In the genomic region with DNA sequence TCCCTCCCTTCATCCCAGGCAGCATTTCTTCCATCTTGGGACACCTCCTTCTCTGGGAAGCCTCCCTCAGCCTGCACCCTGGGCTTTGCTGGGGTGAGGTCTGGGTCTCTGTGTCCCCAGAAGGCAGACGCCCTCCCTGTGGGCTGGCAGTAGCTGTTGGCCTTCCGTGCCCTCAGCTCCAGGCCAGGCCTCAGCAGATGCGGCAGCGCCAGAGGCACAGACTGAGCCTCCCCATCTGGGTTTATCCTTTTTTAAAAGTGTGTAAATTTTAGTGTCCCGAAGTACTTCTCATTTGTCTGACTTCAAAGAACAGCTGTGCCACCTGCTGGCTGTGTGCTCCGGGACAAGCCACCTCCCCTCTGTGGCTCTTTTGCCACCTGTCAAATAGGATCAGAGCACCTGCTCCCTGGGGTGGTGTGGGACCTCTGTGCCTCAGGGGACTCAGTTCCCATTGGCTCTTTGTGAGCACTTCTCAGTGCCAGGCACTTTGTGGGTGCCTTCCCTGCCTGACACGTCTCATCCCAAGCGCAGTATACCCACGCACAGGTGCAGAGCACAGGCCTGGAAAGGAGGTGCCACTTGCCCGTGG, we compare ENCODE assay signal across 2 cellular contexts.
TF ChIP-seq lines count a peak whose summit lies in the region.

No MANE protein-coding gene starts in this region.

TF ChIP-seq in WTC11, 78 proteins besides CTCF, POLR2A, EP300 and RAD21 (continued from another document):
- TF ChIP-seq, protein P1, sequence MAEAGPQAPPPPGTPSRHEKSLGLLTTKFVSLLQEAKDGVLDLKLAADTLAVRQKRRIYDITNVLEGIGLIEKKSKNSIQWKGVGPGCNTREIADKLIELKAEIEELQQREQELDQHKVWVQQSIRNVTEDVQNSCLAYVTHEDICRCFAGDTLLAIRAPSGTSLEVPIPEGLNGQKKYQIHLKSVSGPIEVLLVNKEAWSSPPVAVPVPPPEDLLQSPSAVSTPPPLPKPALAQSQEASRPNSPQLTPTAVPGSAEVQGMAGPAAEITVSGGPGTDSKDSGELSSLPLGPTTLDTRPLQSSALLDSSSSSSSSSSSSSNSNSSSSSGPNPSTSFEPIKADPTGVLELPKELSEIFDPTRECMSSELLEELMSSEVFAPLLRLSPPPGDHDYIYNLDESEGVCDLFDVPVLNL (CRISPR knock-in tag; IDR thresholded peaks at IDR 0.05; ENCODE audit: borderline replicate concordance, low read depth): no peak
- TF ChIP-seq NR1H2 (CRISPR knock-in tag; IDR thresholded peaks at IDR 0.05): no peak
- no peak for TF ChIP-seq ETV6 (CRISPR knock-in tag; IDR thresholded peaks at IDR 0.05)
- no peak for TF ChIP-seq NR2C2 (CRISPR knock-in tag; IDR thresholded peaks at IDR 0.05)
- no peak for TF ChIP-seq ZNF671 (CRISPR knock-in tag; IDR thresholded peaks at IDR 0.05)
- TF ChIP-seq KAT7 (CRISPR knock-in tag; IDR thresholded peaks at IDR 0.05; ENCODE audit: borderline replicate concordance): no peak
- no peak for TF ChIP-seq ZNF263 (CRISPR knock-in tag; IDR thresholded peaks at IDR 0.05; ENCODE audit: low read depth)
- no peak for TF ChIP-seq ZNF317 (CRISPR knock-in tag; IDR thresholded peaks at IDR 0.05; ENCODE audit: borderline replicate concordance, low read depth)
- TF ChIP-seq, protein P2, sequence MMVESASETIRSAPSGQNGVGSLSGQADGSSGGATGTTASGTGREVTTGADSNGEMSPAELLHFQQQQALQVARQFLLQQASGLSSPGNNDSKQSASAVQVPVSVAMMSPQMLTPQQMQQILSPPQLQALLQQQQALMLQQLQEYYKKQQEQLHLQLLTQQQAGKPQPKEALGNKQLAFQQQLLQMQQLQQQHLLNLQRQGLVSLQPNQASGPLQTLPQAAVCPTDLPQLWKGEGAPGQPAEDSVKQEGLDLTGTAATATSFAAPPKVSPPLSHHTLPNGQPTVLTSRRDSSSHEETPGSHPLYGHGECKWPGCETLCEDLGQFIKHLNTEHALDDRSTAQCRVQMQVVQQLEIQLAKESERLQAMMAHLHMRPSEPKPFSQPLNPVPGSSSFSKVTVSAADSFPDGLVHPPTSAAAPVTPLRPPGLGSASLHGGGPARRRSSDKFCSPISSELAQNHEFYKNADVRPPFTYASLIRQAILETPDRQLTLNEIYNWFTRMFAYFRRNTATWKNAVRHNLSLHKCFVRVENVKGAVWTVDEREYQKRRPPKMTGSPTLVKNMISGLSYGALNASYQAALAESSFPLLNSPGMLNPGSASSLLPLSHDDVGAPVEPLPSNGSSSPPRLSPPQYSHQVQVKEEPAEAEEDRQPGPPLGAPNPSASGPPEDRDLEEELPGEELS (CRISPR knock-in tag; IDR thresholded peaks at IDR 0.05): no peak
- no peak for TF ChIP-seq CREB1 (CRISPR knock-in tag; IDR thresholded peaks at IDR 0.05)
- TF ChIP-seq, protein P3, sequence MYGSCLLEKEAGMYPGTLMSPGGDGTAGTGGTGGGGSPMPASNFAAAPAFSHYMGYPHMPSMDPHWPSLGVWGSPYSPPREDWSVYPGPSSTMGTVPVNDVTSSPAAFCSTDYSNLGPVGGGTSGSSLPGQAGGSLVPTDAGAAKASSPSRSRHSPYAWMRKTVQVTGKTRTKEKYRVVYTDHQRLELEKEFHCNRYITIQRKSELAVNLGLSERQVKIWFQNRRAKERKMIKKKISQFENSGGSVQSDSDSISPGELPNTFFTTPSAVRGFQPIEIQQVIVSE (CRISPR knock-in tag; IDR thresholded peaks at IDR 0.05; ENCODE audit: borderline replicate concordance): no peak
- TF ChIP-seq, protein P4, sequence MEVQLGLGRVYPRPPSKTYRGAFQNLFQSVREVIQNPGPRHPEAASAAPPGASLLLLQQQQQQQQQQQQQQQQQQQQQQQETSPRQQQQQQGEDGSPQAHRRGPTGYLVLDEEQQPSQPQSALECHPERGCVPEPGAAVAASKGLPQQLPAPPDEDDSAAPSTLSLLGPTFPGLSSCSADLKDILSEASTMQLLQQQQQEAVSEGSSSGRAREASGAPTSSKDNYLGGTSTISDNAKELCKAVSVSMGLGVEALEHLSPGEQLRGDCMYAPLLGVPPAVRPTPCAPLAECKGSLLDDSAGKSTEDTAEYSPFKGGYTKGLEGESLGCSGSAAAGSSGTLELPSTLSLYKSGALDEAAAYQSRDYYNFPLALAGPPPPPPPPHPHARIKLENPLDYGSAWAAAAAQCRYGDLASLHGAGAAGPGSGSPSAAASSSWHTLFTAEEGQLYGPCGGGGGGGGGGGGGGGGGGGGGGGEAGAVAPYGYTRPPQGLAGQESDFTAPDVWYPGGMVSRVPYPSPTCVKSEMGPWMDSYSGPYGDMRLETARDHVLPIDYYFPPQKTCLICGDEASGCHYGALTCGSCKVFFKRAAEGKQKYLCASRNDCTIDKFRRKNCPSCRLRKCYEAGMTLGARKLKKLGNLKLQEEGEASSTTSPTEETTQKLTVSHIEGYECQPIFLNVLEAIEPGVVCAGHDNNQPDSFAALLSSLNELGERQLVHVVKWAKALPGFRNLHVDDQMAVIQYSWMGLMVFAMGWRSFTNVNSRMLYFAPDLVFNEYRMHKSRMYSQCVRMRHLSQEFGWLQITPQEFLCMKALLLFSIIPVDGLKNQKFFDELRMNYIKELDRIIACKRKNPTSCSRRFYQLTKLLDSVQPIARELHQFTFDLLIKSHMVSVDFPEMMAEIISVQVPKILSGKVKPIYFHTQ (CRISPR knock-in tag; IDR thresholded peaks at IDR 0.05): no peak
- no peak for TF ChIP-seq GABPB1 (CRISPR knock-in tag; IDR thresholded peaks at IDR 0.05)
- TF ChIP-seq, protein P5, sequence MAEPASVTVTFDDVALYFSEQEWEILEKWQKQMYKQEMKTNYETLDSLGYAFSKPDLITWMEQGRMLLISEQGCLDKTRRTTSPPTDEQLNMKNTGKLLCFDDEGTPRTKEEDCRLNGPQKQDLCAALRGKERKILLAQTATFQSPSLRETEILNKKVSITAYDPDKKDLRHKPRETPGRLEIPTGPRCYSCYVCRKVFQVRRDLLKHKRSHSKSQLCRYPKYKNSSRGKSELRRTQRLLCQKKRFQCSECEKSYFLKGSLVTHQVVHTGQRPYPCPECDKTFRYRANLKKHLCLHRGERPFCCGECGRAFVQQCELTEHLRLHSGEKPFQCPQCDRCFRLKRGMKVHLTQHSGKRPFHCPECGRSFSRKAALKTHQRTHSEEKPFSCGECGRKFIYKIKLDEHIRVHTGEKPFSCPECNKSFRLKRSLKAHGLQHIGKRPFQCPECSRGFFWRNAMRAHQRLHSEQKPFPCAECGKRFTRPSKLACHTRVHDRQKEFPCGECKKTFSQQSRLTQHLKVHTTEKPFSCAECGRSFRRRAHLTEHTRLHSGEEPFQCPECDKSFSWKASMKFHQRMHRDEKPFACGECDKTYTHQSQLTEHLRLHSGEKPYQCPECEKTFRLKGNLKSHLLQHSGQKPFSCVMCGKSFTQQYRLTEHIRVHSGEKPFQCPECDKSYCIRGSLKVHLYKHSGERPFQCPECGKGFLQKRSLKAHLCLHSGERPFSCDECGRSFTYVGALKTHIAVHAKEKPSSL (CRISPR knock-in tag; conservative IDR thresholded peaks at IDR 0.05): no peak
- TF ChIP-seq, protein P6, sequence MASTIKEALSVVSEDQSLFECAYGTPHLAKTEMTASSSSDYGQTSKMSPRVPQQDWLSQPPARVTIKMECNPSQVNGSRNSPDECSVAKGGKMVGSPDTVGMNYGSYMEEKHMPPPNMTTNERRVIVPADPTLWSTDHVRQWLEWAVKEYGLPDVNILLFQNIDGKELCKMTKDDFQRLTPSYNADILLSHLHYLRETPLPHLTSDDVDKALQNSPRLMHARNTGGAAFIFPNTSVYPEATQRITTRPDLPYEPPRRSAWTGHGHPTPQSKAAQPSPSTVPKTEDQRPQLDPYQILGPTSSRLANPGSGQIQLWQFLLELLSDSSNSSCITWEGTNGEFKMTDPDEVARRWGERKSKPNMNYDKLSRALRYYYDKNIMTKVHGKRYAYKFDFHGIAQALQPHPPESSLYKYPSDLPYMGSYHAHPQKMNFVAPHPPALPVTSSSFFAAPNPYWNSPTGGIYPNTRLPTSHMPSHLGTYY (CRISPR knock-in tag; IDR thresholded peaks at IDR 0.05): no peak

TF ChIP-seq in GM23338, 12 proteins besides CTCF, POLR2A, EP300 and RAD21 (continued from another document):
- TF ChIP-seq, protein P7, sequence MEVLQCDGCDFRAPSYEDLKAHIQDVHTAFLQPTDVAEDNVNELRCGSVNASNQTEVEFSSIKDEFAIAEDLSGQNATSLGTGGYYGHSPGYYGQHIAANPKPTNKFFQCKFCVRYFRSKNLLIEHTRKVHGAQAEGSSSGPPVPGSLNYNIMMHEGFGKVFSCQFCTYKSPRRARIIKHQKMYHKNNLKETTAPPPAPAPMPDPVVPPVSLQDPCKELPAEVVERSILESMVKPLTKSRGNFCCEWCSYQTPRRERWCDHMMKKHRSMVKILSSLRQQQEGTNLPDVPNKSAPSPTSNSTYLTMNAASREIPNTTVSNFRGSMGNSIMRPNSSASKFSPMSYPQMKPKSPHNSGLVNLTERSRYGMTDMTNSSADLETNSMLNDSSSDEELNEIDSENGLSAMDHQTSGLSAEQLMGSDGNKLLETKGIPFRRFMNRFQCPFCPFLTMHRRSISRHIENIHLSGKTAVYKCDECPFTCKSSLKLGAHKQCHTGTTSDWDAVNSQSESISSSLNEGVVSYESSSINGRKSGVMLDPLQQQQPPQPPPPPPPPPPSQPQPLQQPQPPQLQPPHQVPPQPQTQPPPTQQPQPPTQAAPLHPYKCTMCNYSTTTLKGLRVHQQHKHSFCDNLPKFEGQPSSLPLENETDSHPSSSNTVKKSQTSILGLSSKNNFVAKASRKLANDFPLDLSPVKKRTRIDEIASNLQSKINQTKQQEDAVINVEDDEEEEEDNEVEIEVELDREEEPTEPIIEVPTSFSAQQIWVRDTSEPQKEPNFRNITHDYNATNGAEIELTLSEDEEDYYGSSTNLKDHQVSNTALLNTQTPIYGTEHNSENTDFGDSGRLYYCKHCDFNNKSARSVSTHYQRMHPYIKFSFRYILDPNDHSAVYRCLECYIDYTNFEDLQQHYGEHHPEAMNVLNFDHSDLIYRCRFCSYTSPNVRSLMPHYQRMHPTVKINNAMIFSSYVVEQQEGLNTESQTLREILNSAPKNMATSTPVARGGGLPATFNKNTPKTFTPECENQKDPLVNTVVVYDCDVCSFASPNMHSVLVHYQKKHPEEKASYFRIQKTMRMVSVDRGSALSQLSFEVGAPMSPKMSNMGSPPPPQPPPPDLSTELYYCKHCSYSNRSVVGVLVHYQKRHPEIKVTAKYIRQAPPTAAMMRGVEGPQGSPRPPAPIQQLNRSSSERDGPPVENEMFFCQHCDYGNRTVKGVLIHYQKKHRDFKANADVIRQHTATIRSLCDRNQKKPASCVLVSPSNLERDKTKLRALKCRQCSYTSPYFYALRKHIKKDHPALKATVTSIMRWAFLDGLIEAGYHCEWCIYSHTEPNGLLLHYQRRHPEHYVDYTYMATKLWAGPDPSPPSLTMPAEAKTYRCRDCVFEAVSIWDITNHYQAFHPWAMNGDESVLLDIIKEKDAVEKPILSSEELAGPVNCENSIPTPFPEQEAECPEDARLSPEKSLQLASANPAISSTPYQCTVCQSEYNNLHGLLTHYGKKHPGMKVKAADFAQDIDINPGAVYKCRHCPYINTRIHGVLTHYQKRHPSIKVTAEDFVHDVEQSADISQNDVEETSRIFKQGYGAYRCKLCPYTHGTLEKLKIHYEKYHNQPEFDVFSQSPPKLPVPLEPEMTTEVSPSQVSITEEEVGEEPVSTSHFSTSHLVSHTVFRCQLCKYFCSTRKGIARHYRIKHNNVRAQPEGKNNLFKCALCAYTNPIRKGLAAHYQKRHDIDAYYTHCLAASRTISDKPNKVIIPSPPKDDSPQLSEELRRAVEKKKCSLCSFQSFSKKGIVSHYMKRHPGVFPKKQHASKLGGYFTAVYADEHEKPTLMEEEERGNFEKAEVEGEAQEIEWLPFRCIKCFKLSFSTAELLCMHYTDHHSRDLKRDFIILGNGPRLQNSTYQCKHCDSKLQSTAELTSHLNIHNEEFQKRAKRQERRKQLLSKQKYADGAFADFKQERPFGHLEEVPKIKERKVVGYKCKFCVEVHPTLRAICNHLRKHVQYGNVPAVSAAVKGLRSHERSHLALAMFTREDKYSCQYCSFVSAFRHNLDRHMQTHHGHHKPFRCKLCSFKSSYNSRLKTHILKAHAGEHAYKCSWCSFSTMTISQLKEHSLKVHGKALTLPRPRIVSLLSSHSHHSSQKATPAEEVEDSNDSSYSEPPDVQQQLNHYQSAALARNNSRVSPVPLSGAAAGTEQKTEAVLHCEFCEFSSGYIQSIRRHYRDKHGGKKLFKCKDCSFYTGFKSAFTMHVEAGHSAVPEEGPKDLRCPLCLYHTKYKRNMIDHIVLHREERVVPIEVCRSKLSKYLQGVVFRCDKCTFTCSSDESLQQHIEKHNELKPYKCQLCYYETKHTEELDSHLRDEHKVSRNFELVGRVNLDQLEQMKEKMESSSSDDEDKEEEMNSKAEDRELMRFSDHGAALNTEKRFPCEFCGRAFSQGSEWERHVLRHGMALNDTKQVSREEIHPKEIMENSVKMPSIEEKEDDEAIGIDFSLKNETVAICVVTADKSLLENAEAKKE (CRISPR knock-in tag; IDR thresholded peaks at IDR 0.05): no peak
- no peak for TF ChIP-seq JUNB (IDR thresholded peaks at IDR 0.05; ENCODE audit: unreplicated experiment)
- no peak for TF ChIP-seq POLR2AphosphoS5 (IDR thresholded peaks at IDR 0.05; ENCODE audit: low read depth)
- TF ChIP-seq, protein P8, sequence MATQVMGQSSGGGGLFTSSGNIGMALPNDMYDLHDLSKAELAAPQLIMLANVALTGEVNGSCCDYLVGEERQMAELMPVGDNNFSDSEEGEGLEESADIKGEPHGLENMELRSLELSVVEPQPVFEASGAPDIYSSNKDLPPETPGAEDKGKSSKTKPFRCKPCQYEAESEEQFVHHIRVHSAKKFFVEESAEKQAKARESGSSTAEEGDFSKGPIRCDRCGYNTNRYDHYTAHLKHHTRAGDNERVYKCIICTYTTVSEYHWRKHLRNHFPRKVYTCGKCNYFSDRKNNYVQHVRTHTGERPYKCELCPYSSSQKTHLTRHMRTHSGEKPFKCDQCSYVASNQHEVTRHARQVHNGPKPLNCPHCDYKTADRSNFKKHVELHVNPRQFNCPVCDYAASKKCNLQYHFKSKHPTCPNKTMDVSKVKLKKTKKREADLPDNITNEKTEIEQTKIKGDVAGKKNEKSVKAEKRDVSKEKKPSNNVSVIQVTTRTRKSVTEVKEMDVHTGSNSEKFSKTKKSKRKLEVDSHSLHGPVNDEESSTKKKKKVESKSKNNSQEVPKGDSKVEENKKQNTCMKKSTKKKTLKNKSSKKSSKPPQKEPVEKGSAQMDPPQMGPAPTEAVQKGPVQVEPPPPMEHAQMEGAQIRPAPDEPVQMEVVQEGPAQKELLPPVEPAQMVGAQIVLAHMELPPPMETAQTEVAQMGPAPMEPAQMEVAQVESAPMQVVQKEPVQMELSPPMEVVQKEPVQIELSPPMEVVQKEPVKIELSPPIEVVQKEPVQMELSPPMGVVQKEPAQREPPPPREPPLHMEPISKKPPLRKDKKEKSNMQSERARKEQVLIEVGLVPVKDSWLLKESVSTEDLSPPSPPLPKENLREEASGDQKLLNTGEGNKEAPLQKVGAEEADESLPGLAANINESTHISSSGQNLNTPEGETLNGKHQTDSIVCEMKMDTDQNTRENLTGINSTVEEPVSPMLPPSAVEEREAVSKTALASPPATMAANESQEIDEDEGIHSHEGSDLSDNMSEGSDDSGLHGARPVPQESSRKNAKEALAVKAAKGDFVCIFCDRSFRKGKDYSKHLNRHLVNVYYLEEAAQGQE (IDR thresholded peaks at IDR 0.05; ENCODE audit: unreplicated experiment): no peak
- no peak for TF ChIP-seq CREB1 (CRISPR knock-in tag; IDR thresholded peaks at IDR 0.05; ENCODE audit: low read depth)
